Comparison of ENCODE assay signal across 2 cellular contexts in genomic region chr10:123145542-123146012, GRCh38.
TF ChIP-seq lines count a peak whose summit lies in the region.

No MANE protein-coding gene starts in this region.

TF ChIP-seq in SK-N-SH, 30 proteins besides CTCF, POLR2A, EP300 and RAD21:
- TF ChIP-seq IRF3 (IDR thresholded peaks at IDR 0.05; ENCODE audit: low read depth, low read length), result no peak
- no peak for TF ChIP-seq FOSL2 (IDR thresholded peaks at IDR 0.05; ENCODE audit: borderline replicate concordance, low read depth)
- TF ChIP-seq GATA2 (CRISPR knock-in tag; IDR thresholded peaks at IDR 0.05), result no peak
- no peak for TF ChIP-seq USF2 (IDR thresholded peaks at IDR 0.05; ENCODE audit: borderline replicate concordance, low read depth, low read length)

TF ChIP-seq in SK-N-SH treated with all-trans-retinoic acid at 6 μM for 48 hours, 23 proteins besides CTCF, POLR2A, EP300 and RAD21 (continued from another document):
- TF ChIP-seq TCF4 (CRISPR knock-in tag; IDR thresholded peaks at IDR 0.05; ENCODE audit: borderline replicate concordance) (no peak), ZC3H10 (CRISPR knock-in tag; IDR thresholded peaks at IDR 0.05) (no peak), GLIS3 (CRISPR knock-in tag; IDR thresholded peaks at IDR 0.05) (no peak), OSR1 (CRISPR knock-in tag; IDR thresholded peaks at IDR 0.05) (no peak), RARB (CRISPR knock-in tag; IDR thresholded peaks at IDR 0.05) (no peak)
